ENCODE assay signal across 8 cellular contexts in the genomic region with DNA sequence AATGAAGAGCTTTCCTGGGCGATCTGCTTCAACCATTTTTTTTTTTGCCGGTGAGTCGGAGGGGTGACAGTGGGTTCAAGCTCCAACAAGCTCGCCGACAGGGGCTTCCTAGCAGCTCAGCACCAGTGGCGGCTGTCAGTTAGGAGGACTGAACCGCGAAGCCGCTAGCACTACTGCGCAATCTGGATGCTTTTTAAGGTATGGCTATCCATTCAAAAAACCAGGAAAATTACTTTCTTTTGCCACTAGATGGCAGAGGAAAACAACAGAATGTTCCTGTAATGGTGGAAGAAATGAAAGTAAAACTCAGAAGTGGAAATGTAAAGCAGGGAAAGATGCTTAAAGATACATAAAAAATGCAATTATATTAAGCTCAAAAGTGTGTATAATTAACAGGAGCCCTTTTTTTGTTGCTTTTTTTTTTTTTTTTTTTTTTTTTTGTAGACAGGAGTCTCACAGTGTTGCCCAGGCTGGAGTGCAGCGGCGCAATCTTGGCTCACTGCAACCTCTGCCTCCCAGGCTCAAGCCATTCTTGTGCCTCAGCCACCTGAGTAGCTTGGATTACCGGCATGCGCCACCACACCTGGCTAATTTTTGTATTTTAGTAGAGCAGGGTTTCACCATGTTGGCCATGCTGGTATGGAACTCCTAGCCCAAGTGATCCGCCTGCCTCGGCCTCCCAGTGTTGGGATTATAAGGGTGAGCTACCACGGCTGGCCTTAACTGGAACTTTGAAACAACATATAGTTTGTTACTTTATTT. TPM values are rescaled to one million over a fixed set of nuclear protein-coding genes. Genes with fewer than 3 reads are reported as not detected.
A peak's percentile ranks its signal among the peaks of the same experiment; 100 is the strongest.
DNase-seq lines count a peak whose midpoint lies in the region; ATAC-seq and TF ChIP-seq lines count a peak whose summit lies in the region.

No MANE protein-coding gene starts in this region.

- peak; percentile 65 for TF ChIP-seq CTCF in fibroblast of pulmonary artery (IDR thresholded peaks at IDR 0.05; ENCODE audit: low read length, missing control alignments)
- peak in 2 of 3 donors; percentile 43 to 44 for TF ChIP-seq CTCF in ovary (IDR thresholded peaks at IDR 0.05)

- TF ChIP-seq POLR2A in ovary (IDR thresholded peaks at IDR 0.05): no peak

- peaks cover 19% of the 10 kb centered on the region for H3K4me1 ChIP-seq in CD8-positive, alpha-beta memory T cell (ENCODE audit: insufficient read depth, low read length)
- peaks cover 10% of the 10 kb centered on the region for H3K4me1 ChIP-seq in ovary (ENCODE audit: insufficient read depth)

- H3K4me3 ChIP-seq in CD8-positive, alpha-beta memory T cell (ENCODE audit: low read length): no peak overlapping the region
- H3K4me3 ChIP-seq in fibroblast of pulmonary artery (replicated peaks; ENCODE audit: low read depth, low read length) (peak overlapping the region; percentile 33), ovary (no peak overlapping the region)

- TF ChIP-seq EP300 in ovary (IDR thresholded peaks at IDR 0.05): no peak

- H3K4me3 Mint-ChIP-seq in CD8-positive, alpha-beta memory T cell: peak overlapping the region; percentile 10 to 64 (median 60)
- H3K4me3 Mint-ChIP-seq in activated CD8-positive, alpha-beta T cell treated with anti-CD3 and anti-CD28 coated beads, Interleukin-2, amount 10 ng/mL, durations not matched to agents 7 days and 5 days: peak overlapping the region; percentile 48

- H3K9me3 Mint-ChIP-seq in CD8-positive, alpha-beta memory T cell: no peaks in the 10 kb centered on the region
- no peaks in the 10 kb centered on the region for H3K9me3 Mint-ChIP-seq in activated CD8-positive, alpha-beta T cell treated with anti-CD3 and anti-CD28 coated beads, Interleukin-2, amount 10 ng/mL, durations not matched to agents 7 days and 5 days (ENCODE audit: insufficient read depth)

- peaks cover 42 to 86% (median 84%) of the 10 kb centered on the region in 3 donors for H3K4me1 Mint-ChIP-seq in CD8-positive, alpha-beta memory T cell
- peaks cover 69% of the 10 kb centered on the region for H3K4me1 Mint-ChIP-seq in activated CD8-positive, alpha-beta T cell treated with anti-CD3 and anti-CD28 coated beads, Interleukin-2, amount 10 ng/mL, durations not matched to agents 7 days and 5 days (ENCODE audit: low read depth)

- 69 to 80% (median 71%) methylated on average over 17 of the region's 17 CpGs for WGBS in ovary, 3 donors

- no peaks in the 10 kb centered on the region for H3K9me3 ChIP-seq in CD8-positive, alpha-beta memory T cell (ENCODE audit: low read length)
- H3K9me3 ChIP-seq in ovary: no peaks in the 10 kb centered on the region

- peak overlapping the region; percentile 47 to 87 (median 80) for H3K27ac Mint-ChIP-seq in CD8-positive, alpha-beta memory T cell
- peak overlapping the region; percentile 56 for H3K27ac Mint-ChIP-seq in activated CD8-positive, alpha-beta T cell treated with anti-CD3 and anti-CD28 coated beads, Interleukin-2, amount 10 ng/mL, durations not matched to agents 7 days and 5 days

- CTCF ChIA-PET in CD8-positive, alpha-beta memory T cell (lab: Charles Lee): interaction anchor here (0.7 to 4.1 kb wide), 32 partner anchors 10 to 611 kb away, joined by 3 to 28 read pairs (median 4); partner anchors contain the start of genes GBP1, GBP4, GBP5 and GBP6
- CTCF ChIA-PET in activated CD8-positive, alpha-beta T cell treated with anti-CD3 and anti-CD28 coated beads, Interleukin-2, amount 10 ng/mL, durations not matched to agents 7 days and 5 days (lab: Charles Lee): interaction anchor here (0.6 to 5.0 kb wide), 41 partner anchors 11 to 779 kb away, joined by 3 to 79 read pairs (median 3); partner anchors contain the start of genes GBP3 and GBP6

- H3K36me3 Mint-ChIP-seq in CD8-positive, alpha-beta memory T cell: peaks cover 0 to 72% (median 18%) of the 10 kb centered on the region in 3 donors
- peaks cover 82% of the 10 kb centered on the region for H3K36me3 Mint-ChIP-seq in activated CD8-positive, alpha-beta T cell treated with anti-CD3 and anti-CD28 coated beads, Interleukin-2, amount 10 ng/mL, durations not matched to agents 7 days and 5 days (ENCODE audit: low read depth)

- peaks cover 5% of the 10 kb centered on the region for H3K36me3 ChIP-seq in CD8-positive, alpha-beta memory T cell (ENCODE audit: insufficient read depth, low read length)
- H3K36me3 ChIP-seq in ovary: no peaks in the 10 kb centered on the region

- peak in 4 of 5 donors; percentile 46 to 67 (median 66) for DNase-seq in CD8-positive, alpha-beta memory T cell
- DNase-seq in NCI-H2227 (lab: John Stamatoyannopoulos, UW; ENCODE audit: unreplicated experiment) (peak; percentile 82), fibroblast of pulmonary artery (ENCODE audit: low read depth) (peak; percentile 77), ovary (peak in 1 of 5 donors; percentile 42)
- DNase-seq in activated CD8-positive, alpha-beta T cell treated with anti-CD3 and anti-CD28 coated beads, Interleukin-2, amount 10 ng/mL, durations not matched to agents 7 days and 5 days: peak; percentile 43

- no peaks in the 10 kb centered on the region for H3K27me3 ChIP-seq in CD8-positive, alpha-beta memory T cell (ENCODE audit: insufficient read depth, low read length, poor library complexity, severe bottlenecking)
- H3K27me3 ChIP-seq in ovary: no peaks in the 10 kb centered on the region

- ATAC-seq in GM21390 (IDR thresholded peaks at IDR 0.05; ENCODE audit: unreplicated experiment) (peak; percentile 49), HG03457 (IDR thresholded peaks at IDR 0.05; ENCODE audit: unreplicated experiment) (no peak), GM18861 (IDR thresholded peaks at IDR 0.05; ENCODE audit: unreplicated experiment) (no peak)
- peak; percentile 76 for ATAC-seq in activated CD8-positive, alpha-beta T cell treated with anti-CD3 and anti-CD28 coated beads, Interleukin-2, amount 10 ng/mL, durations not matched to agents 7 days and 5 days

- POLR2A ChIA-PET in CD8-positive, alpha-beta memory T cell (lab: Charles Lee): no interaction called here
- POLR2A ChIA-PET in activated CD8-positive, alpha-beta T cell treated with anti-CD3 and anti-CD28 coated beads, Interleukin-2, amount 10 ng/mL, durations not matched to agents 7 days and 5 days (lab: Charles Lee): interaction anchor here (0.6 kb wide), 1 partner anchor 18 kb away, joined by 3 read pairs; no protein-coding TSS in a partner anchor

- H3K27ac ChIP-seq in CD8-positive, alpha-beta memory T cell (ENCODE audit: low read depth, low read length): no peak overlapping the region
- peak overlapping the region; percentile 3 to 64 for H3K27ac ChIP-seq in ovary

- intact Hi-C loops in ovary (cut with DNase I): no loop called here

- H3K27me3 Mint-ChIP-seq in CD8-positive, alpha-beta memory T cell: no peaks in the 10 kb centered on the region
- no peaks in the 10 kb centered on the region for H3K27me3 Mint-ChIP-seq in activated CD8-positive, alpha-beta T cell treated with anti-CD3 and anti-CD28 coated beads, Interleukin-2, amount 10 ng/mL, durations not matched to agents 7 days and 5 days (ENCODE audit: low read depth)

RNA-seq across cellular contexts. Expression of gene KYAT3, which starts 8.5 kb away (rescaled TPM):
- total RNA-seq in CD8-positive, alpha-beta memory T cell: 10 to 100 TPM; 56.1 to 62.0 TPM
- 25.9 TPM for polyA plus RNA-seq in CD8-positive, alpha-beta memory T cell
- 10 to 100 TPM; 30.4 to 31.2 TPM for total RNA-seq in activated CD8-positive, alpha-beta T cell treated with anti-CD3 and anti-CD28 coated beads, Interleukin-2, amount 10 ng/mL, durations not matched to agents 7 days and 5 days
- 10 to 100 TPM; 20.4 to 35.5 (median 25.7) TPM for total RNA-seq in ovary
- polyA plus RNA-seq in ovary: 10 to 100 TPM; 21.2 to 40.3 TPM

RNA-seq across cellular contexts. Expression of gene RBMXL1, which starts 8.5 kb away (rescaled TPM):
- total RNA-seq in CD8-positive, alpha-beta memory T cell: 10 to 100 TPM; 25.6 to 27.0 TPM
- polyA plus RNA-seq in CD8-positive, alpha-beta memory T cell: 10.2 TPM
- total RNA-seq in activated CD8-positive, alpha-beta T cell treated with anti-CD3 and anti-CD28 coated beads, Interleukin-2, amount 10 ng/mL, durations not matched to agents 7 days and 5 days: 10 to 100 TPM; 17.4 to 20.3 TPM
- 10 to 100 TPM; 12.4 to 30.0 (median 22.5) TPM for total RNA-seq in ovary
- polyA plus RNA-seq in ovary: 10 to 100 TPM in 1 of 2 donors, 1 to 10 TPM in 1; 8.8 to 15.2 TPM

RNA-seq across cellular contexts. Expression of gene GBP3, which starts 38.7 kb away (rescaled TPM):
- total RNA-seq in CD8-positive, alpha-beta memory T cell: 10 to 100 TPM in 1 of 2 experiments, 1 to 10 TPM in 1; 8.4 to 12.1 TPM
- polyA plus RNA-seq in CD8-positive, alpha-beta memory T cell: 16.8 TPM
- total RNA-seq in activated CD8-positive, alpha-beta T cell treated with anti-CD3 and anti-CD28 coated beads, Interleukin-2, amount 10 ng/mL, durations not matched to agents 7 days and 5 days: 10 to 100 TPM; 16.7 to 18.9 TPM
- 10 to 100 TPM in 6 of 7 donors, 1 to 10 TPM in 1; 7.3 to 24.1 (median 14.2) TPM for total RNA-seq in ovary
- 10 to 100 TPM in 1 of 2 donors, 1 to 10 TPM in 1; 5.0 to 24.9 TPM for polyA plus RNA-seq in ovary

Comparison
In these comparisons a context has a peak if more than half of its experiments do, and no peak if none do; other contexts are left out.
1. ATAC-seq: peak in GM21390 (single experiment) and activated CD8-positive, alpha-beta T cell treated with anti-CD3 and anti-CD28 coated beads, Interleukin-2, amount 10 ng/mL, durations not matched to agents 7 days and 5 days (single experiment); none in HG03457 (single experiment) and GM18861 (single experiment).